In the genomic region with DNA sequence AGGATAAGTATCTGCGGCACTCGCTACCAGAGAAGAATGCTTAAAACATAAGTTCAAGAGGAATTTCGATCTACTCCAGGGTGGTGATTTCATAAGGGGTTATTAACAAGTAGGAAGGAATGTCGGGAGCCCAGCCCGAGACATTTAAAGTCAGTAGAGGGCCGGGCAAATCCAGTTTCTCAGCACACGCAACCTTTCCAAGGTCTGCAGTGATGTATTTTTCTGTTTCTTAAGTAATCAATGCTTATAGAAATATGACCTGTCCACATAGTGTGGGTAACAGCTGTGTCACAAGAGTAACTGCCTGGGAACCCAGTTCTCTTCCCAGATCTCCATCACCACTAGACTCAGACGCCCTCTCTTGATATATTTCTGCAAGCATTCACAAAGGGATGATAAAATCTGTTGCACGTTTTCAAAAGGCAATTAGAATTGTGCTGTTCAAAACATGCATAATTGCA, we compare ENCODE assay signal across 14 cellular contexts.
DNase-seq lines count a peak whose midpoint lies in the region; ATAC-seq and TF ChIP-seq lines count a peak whose summit lies in the region.
"Had no signal": no experiment of that assay in that cellular context is flagged by ENCODE, and none has a peak within 500 bp of the region (broad histone marks: within the 10 kb centered on the region; RNA-seq: fewer than 3 reads in every experiment).

No MANE protein-coding gene starts in this region.

- TF ChIP-seq CTCF in suprapubic skin (IDR thresholded peaks at IDR 0.05) = no peak

- TF ChIP-seq EP300 in suprapubic skin (IDR thresholded peaks at IDR 0.05) = no peak

- no peaks in the 10 kb centered on the region for H3K27me3 ChIP-seq in suprapubic skin

- peak; percentile 98 for DNase-seq in HCEC 1CT
- DNase-seq in inferior parietal cortex (ENCODE audit: extremely low spot score) = peak; percentile 32
- no peak for DNase-seq in suprapubic skin (ENCODE audit: low spot score in 2 of 2)
- no peak for DNase-seq in stimulated activated CD4-positive, alpha-beta T cell treated with anti-CD3 and anti-CD28 coated beads, Interleukin-1b, Interleukin-23, amount 100 ng/mL, for 48 hours
- no peak for DNase-seq in NCI-H446 (lab: John Stamatoyannopoulos, UW)
- DNase-seq: activated T-cell treated with anti-CD3 and anti-CD28 coated beads, Interleukin-2, amount 50 U/mL, for 24 hours; cerebellar nuclear complex; naive thymus-derived CD4-positive, alpha-beta T cell; NCI-H1417 treated with DMSO at 0.1 percent for 48 hours; stimulated activated CD4-positive, alpha-beta T cell treated with anti-CD3 and anti-CD28 coated beads, Interleukin-12 subunit alpha, Interleukin-12 subunit beta, amount 100 ng/mL, for 4 hours had no signal

- H3K4me1 ChIP-seq in suprapubic skin = peaks cover 40% of the 10 kb centered on the region

- H3K4me3 ChIP-seq in suprapubic skin = no peak overlapping the region

- ATAC-seq in GM19035 (IDR thresholded peaks at IDR 0.05; ENCODE audit: unreplicated experiment) (no peak), HG02571 (IDR thresholded peaks at IDR 0.05; ENCODE audit: unreplicated experiment) (no peak)
- ATAC-seq: naive thymus-derived CD4-positive, alpha-beta T cell; stimulated activated effector memory CD8-positive, alpha-beta T cell treated with anti-CD3 and anti-CD28 coated beads, Interleukin-12 subunit alpha, Interleukin-12 subunit beta, amount 100 ng/mL, for 72 hours had no signal

- no peak for TF ChIP-seq POLR2A in suprapubic skin (IDR thresholded peaks at IDR 0.05)

- 60% methylated on average over 9 of the region's 9 CpGs for WGBS in suprapubic skin

- H3K27ac ChIP-seq in angular gyrus (ENCODE audit: low read depth, low read length) = peak overlapping the region; percentile 33
- H3K27ac ChIP-seq in suprapubic skin = peak overlapping the region; percentile 41

- H3K9me3 ChIP-seq in suprapubic skin = no peaks in the 10 kb centered on the region

- no peaks in the 10 kb centered on the region for H3K36me3 ChIP-seq in suprapubic skin

Comparison
In these comparisons a context has a peak if more than half of its experiments do, and no peak if none do; other contexts are left out.
1. DNase-seq: peak in HCEC 1CT (single experiment) and inferior parietal cortex (single experiment); none in suprapubic skin (0 of 2), stimulated activated CD4-positive, alpha-beta T cell treated with anti-CD3 and anti-CD28 coated beads, Interleukin-1b, Interleukin-23, amount 100 ng/mL, for 48 hours (single experiment) and NCI-H446 (0 of 2).